Comparison of ENCODE assay signal across 11 cellular contexts in the genomic region with DNA sequence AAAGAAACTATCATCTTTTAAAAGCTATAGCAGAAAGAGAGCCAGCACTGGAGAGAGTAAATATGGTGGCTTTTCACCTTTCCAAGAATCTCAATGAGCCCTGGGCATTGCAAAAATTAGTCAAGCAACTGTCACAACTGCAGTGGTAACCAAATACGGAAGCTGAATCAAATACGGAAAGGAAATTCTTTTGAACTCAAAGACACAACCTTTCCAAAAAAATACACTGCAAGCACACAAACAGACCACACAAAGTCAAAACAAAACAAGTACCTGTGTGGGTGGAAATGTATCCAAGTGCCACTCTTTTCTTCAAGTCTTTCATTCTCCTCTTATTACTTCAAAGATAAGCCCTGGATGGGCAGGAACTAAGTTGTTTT. TPM values are rescaled to one million over a fixed set of nuclear protein-coding genes. Genes with fewer than 3 reads are reported as not detected.
A peak's percentile ranks its signal among the peaks of the same experiment; 100 is the strongest.
DNase-seq lines count a peak whose midpoint lies in the region; ATAC-seq and TF ChIP-seq lines count a peak whose summit lies in the region.
"Had no signal": no experiment of that assay in that cellular context is flagged by ENCODE, and none has a peak within 500 bp of the region (broad histone marks: within the 10 kb centered on the region; RNA-seq: fewer than 3 reads in every experiment).

No MANE protein-coding gene starts in this region.

- H3K4me3 Mint-ChIP-seq in activated T-cell treated with anti-CD3 and anti-CD28 coated beads, Interleukin-2, amount 50 U/mL, for 4 hours, result peak overlapping the region; percentile 7
- peak overlapping the region; percentile 38 for H3K4me3 Mint-ChIP-seq in activated CD8-positive, alpha-beta T cell treated with anti-CD3 and anti-CD28 coated beads for 36 hours
- peak overlapping the region; percentile 52 for H3K4me3 Mint-ChIP-seq in stimulated activated naive CD8-positive, alpha-beta T cell treated with anti-CD3 and anti-CD28 coated beads, Interleukin-15, Interleukin-2, amounts not matched to agents 100 ng/mL and 50 ng/mL, for 24 hours
- H3K4me3 Mint-ChIP-seq: nephron progenitor cell had no signal

- H3K4me3 ChIP-seq in right cardiac atrium (ENCODE audit: low read length), result no peak overlapping the region

- H3K27me3 ChIP-seq in right cardiac atrium (ENCODE audit: control insufficient read depth, insufficient read depth), result no peaks in the 10 kb centered on the region

- DNase-seq in activated T-cell treated with anti-CD3 and anti-CD28 coated beads, Interleukin-2, amount 50 U/mL, for 4 hours, result no peak
- no peak for DNase-seq in activated T-cell treated with anti-CD3 and anti-CD28 coated beads, Interleukin-2, amount 50 U/mL, for 48 hours
- peak; percentile 52 for DNase-seq in activated CD8-positive, alpha-beta T cell treated with anti-CD3 and anti-CD28 coated beads for 36 hours
- no peak for DNase-seq in right cardiac atrium
- DNase-seq in head of caudate nucleus, result no peak
- DNase-seq: foreskin melanocyte, KBM-7, nephron progenitor cell had no signal

- H3K9me3 Mint-ChIP-seq in activated T-cell treated with anti-CD3 and anti-CD28 coated beads, Interleukin-2, amount 50 U/mL, for 4 hours, result no peaks in the 10 kb centered on the region
- peaks cover 1% of the 10 kb centered on the region for H3K9me3 Mint-ChIP-seq in activated CD8-positive, alpha-beta T cell treated with anti-CD3 and anti-CD28 coated beads for 36 hours
- H3K9me3 Mint-ChIP-seq in stimulated activated naive CD8-positive, alpha-beta T cell treated with anti-CD3 and anti-CD28 coated beads, Interleukin-15, Interleukin-2, amounts not matched to agents 100 ng/mL and 50 ng/mL, for 24 hours, result no peaks in the 10 kb centered on the region

- H3K36me3 Mint-ChIP-seq in activated T-cell treated with anti-CD3 and anti-CD28 coated beads, Interleukin-2, amount 50 U/mL, for 4 hours (ENCODE audit: insufficient read depth), result peaks cover 6% of the 10 kb centered on the region
- peaks cover 42% of the 10 kb centered on the region for H3K36me3 Mint-ChIP-seq in activated CD8-positive, alpha-beta T cell treated with anti-CD3 and anti-CD28 coated beads for 36 hours (ENCODE audit: low read depth)
- H3K36me3 Mint-ChIP-seq in stimulated activated naive CD8-positive, alpha-beta T cell treated with anti-CD3 and anti-CD28 coated beads, Interleukin-15, Interleukin-2, amounts not matched to agents 100 ng/mL and 50 ng/mL, for 24 hours (ENCODE audit: low read depth), result peaks cover 27% of the 10 kb centered on the region

- H3K27ac Mint-ChIP-seq in activated CD8-positive, alpha-beta T cell treated with anti-CD3 and anti-CD28 coated beads for 36 hours, result peak overlapping the region; percentile 84
- H3K27ac Mint-ChIP-seq in stimulated activated naive CD8-positive, alpha-beta T cell treated with anti-CD3 and anti-CD28 coated beads, Interleukin-15, Interleukin-2, amounts not matched to agents 100 ng/mL and 50 ng/mL, for 24 hours, result peak overlapping the region; percentile 89
- H3K27ac Mint-ChIP-seq: nephron progenitor cell had no signal

- intact Hi-C loops in activated CD8-positive, alpha-beta T cell treated with anti-CD3 and anti-CD28 coated beads for 36 hours (cut with micrococcal nuclease), result loop anchor here (2.0 kb wide), 1 partner anchor 17 kb away; a partner anchor contains a TSS
- intact Hi-C loops in right cardiac atrium (cut with DNase I) (no loop called here), head of caudate nucleus (cut with DNase I) (no loop called here)

- no peaks in the 10 kb centered on the region for H3K27me3 Mint-ChIP-seq in activated T-cell treated with anti-CD3 and anti-CD28 coated beads, Interleukin-2, amount 50 U/mL, for 4 hours (ENCODE audit: low read depth)
- H3K27me3 Mint-ChIP-seq in activated CD8-positive, alpha-beta T cell treated with anti-CD3 and anti-CD28 coated beads for 36 hours, result no peaks in the 10 kb centered on the region
- H3K27me3 Mint-ChIP-seq in stimulated activated naive CD8-positive, alpha-beta T cell treated with anti-CD3 and anti-CD28 coated beads, Interleukin-15, Interleukin-2, amounts not matched to agents 100 ng/mL and 50 ng/mL, for 24 hours, result no peaks in the 10 kb centered on the region

- peak; percentile 64 to 68 for ATAC-seq in activated T-cell treated with anti-CD3 and anti-CD28 coated beads, Interleukin-2, amount 50 U/mL, for 4 hours
- ATAC-seq in HG03066 (IDR thresholded peaks at IDR 0.05; ENCODE audit: low read depth, unreplicated experiment), result peak; percentile 75
- ATAC-seq in activated CD8-positive, alpha-beta T cell treated with anti-CD3 and anti-CD28 coated beads for 36 hours, result peak; percentile 51
- ATAC-seq in right cardiac atrium, result no peak
- ATAC-seq in HG02938 (IDR thresholded peaks at IDR 0.05; ENCODE audit: unreplicated experiment), result no peak

- TF ChIP-seq CTCF in activated CD8-positive, alpha-beta T cell treated with anti-CD3 and anti-CD28 coated beads for 36 hours (IDR thresholded peaks at IDR 0.05), result no peak

- peaks cover 12% of the 10 kb centered on the region for H3K4me1 ChIP-seq in right cardiac atrium (ENCODE audit: control insufficient read depth, insufficient read depth, low read length)

- POLR2A ChIA-PET in activated CD8-positive, alpha-beta T cell treated with anti-CD3 and anti-CD28 coated beads for 36 hours (lab: Charles Lee), result interaction anchor here (0.7 to 2.0 kb wide), 11 partner anchors 9 to 220 kb away, joined by 3 to 10 read pairs (median 4); a partner anchor contains a TSS

- CTCF ChIA-PET in activated CD8-positive, alpha-beta T cell treated with anti-CD3 and anti-CD28 coated beads for 36 hours (lab: Charles Lee), result interaction anchor here (0.9 to 3.0 kb wide), 4 partner anchors 8 to 15 kb away, joined by 3 to 9 read pairs (median 5); no protein-coding TSS in a partner anchor

- peaks cover 65% of the 10 kb centered on the region for H3K4me1 Mint-ChIP-seq in activated T-cell treated with anti-CD3 and anti-CD28 coated beads, Interleukin-2, amount 50 U/mL, for 4 hours (ENCODE audit: low read depth)
- peaks cover 71% of the 10 kb centered on the region for H3K4me1 Mint-ChIP-seq in activated CD8-positive, alpha-beta T cell treated with anti-CD3 and anti-CD28 coated beads for 36 hours (ENCODE audit: low read depth)
- peaks cover 84% of the 10 kb centered on the region for H3K4me1 Mint-ChIP-seq in stimulated activated naive CD8-positive, alpha-beta T cell treated with anti-CD3 and anti-CD28 coated beads, Interleukin-15, Interleukin-2, amounts not matched to agents 100 ng/mL and 50 ng/mL, for 24 hours (ENCODE audit: low read depth)

- no peaks in the 10 kb centered on the region for H3K9me3 ChIP-seq in right cardiac atrium (ENCODE audit: control insufficient read depth, low read length)

- H3K27ac ChIP-seq in right cardiac atrium (ENCODE audit: low read length), result no peak overlapping the region

- 50% methylated on average over 2 of the region's 2 CpGs for WGBS in right cardiac atrium

RNA-seq across cellular contexts. Expression of a gene that starts 17.6 kb away (rescaled TPM):
- total RNA-seq in activated T-cell treated with anti-CD3 and anti-CD28 coated beads, Interleukin-2, amount 50 U/mL, for 4 hours, result 10 to 100 TPM; 26.0 to 30.0 (median 28.5) TPM
- total RNA-seq in activated CD8-positive, alpha-beta T cell treated with anti-CD3 and anti-CD28 coated beads for 36 hours, result 10 to 100 TPM; 54.4 to 60.2 TPM
- 10 to 100 TPM; 51.8 to 66.9 (median 59.1) TPM for total RNA-seq in right cardiac atrium
- 40.9 TPM for polyA plus RNA-seq in right cardiac atrium

Comparison
In these comparisons a context has a peak if more than half of its experiments do, and no peak if none do; other contexts are left out.
1. ATAC-seq: peak in activated T-cell treated with anti-CD3 and anti-CD28 coated beads, Interleukin-2, amount 50 U/mL, for 4 hours (2 of 2), HG03066 (single experiment) and activated CD8-positive, alpha-beta T cell treated with anti-CD3 and anti-CD28 coated beads for 36 hours (single experiment); none in right cardiac atrium (0 of 2) and HG02938 (single experiment).
2. Peak in every context shown above with its lines, with median percentiles within 50 percentile points of each other: H3K4me3 Mint-ChIP-seq.